Comparison of ENCODE assay signal across 14 cellular contexts in the genomic region with DNA sequence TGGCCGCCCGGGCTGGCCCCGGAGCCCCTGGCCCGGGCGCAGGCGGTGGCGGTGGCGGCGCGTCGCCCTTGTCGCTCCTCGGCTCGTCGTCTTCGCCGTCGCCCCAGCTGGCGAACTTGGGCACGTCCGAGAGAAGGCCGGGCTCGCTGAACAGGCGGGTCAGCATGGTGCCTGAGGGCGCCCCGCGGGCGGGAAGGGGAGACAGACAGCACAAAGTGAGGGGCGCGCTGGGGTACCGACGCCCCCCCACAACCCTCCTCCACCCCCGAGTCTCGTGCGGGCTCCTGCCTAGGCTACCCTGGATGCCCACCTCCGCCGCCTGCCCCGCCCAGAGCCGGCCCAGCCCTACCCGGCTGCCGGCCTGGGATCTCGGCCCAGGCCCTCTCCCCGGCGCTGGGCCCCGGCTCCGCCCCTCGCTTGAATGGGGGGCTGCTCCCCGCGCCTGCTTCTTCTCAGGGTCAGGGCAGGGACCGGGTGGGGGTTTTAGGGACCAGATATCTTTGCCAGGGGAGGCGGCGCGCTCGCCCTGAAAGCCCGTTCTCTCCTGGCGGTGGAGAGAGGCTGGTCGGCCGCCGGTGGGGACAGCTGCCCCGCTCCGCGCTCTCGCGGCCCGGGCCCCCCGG. TPM values are rescaled to one million over a fixed set of nuclear protein-coding genes. Genes with fewer than 3 reads are reported as not detected.
DNase-seq lines count a peak whose midpoint lies in the region; ATAC-seq, FAIRE-seq and TF ChIP-seq lines count a peak whose summit lies in the region.
"Had no signal": no experiment of that assay in that cellular context is flagged by ENCODE, and none has a peak within 500 bp of the region (broad histone marks: within the 10 kb centered on the region; RNA-seq: fewer than 3 reads in every experiment).

No MANE protein-coding gene starts in this region.

- H3K9me3 ChIP-seq in T-helper 17 cell (ENCODE audit: control insufficient read depth, low read length, poor library complexity, severe bottlenecking) = no peaks in the 10 kb centered on the region
- no peaks in the 10 kb centered on the region for H3K9me3 ChIP-seq in iPS-15b (ENCODE audit: control insufficient read depth, insufficient read depth, low read length)
- no peaks in the 10 kb centered on the region for H3K9me3 ChIP-seq in gastrocnemius medialis
- H3K9me3 ChIP-seq: testis had no signal

- H3K27ac Mint-ChIP-seq in T-helper 17 cell = no peak overlapping the region
- H3K27ac Mint-ChIP-seq in progenitor cell of endocrine pancreas = no peak overlapping the region
- no peak overlapping the region for H3K27ac Mint-ChIP-seq in activated T-helper 1 cell treated with anti-CD3 and anti-CD28 coated beads, Interleukin-12 subunit alpha, Interleukin-12 subunit beta, Interleukin-2, Interleukin-4 antibody, amounts not matched to agents 30 ng/mL and 10 ng/mL and 1 ng/mL, durations not matched to agents 14 hours and 24 hours and 36 hours

- in situ Hi-C loops in gastrocnemius medialis (cut with MboI; ENCODE audit: low sequenced_read_pairs in 4 of 4) = no loop called here

- H3K36me3 ChIP-seq in iPS-15b (ENCODE audit: control insufficient read depth, insufficient read depth, low read length) (no peaks in the 10 kb centered on the region), gastrocnemius medialis (no peaks in the 10 kb centered on the region)

- H3K4me3 Mint-ChIP-seq in T-helper 17 cell (peak overlapping the region; percentile 68), progenitor cell of endocrine pancreas (ENCODE audit: low read depth) (no peak overlapping the region)
- H3K4me3 Mint-ChIP-seq in activated T-helper 1 cell treated with anti-CD3 and anti-CD28 coated beads, Interleukin-12 subunit alpha, Interleukin-12 subunit beta, Interleukin-2, Interleukin-4 antibody, amounts not matched to agents 30 ng/mL and 10 ng/mL and 1 ng/mL, durations not matched to agents 14 hours and 24 hours and 36 hours = no peak overlapping the region

- H3K36me3 Mint-ChIP-seq in T-helper 17 cell (ENCODE audit: low read depth) (peaks cover 2% of the 10 kb centered on the region), progenitor cell of endocrine pancreas (ENCODE audit: insufficient read depth) (no peaks in the 10 kb centered on the region)
- no peaks in the 10 kb centered on the region for H3K36me3 Mint-ChIP-seq in activated T-helper 1 cell treated with anti-CD3 and anti-CD28 coated beads, Interleukin-12 subunit alpha, Interleukin-12 subunit beta, Interleukin-2, Interleukin-4 antibody, amounts not matched to agents 30 ng/mL and 10 ng/mL and 1 ng/mL, durations not matched to agents 14 hours and 24 hours and 36 hours (ENCODE audit: low read depth)

- no peak for TF ChIP-seq POLR2A in gastrocnemius medialis (IDR thresholded peaks at IDR 0.05)

- H3K4me3 ChIP-seq in iPS-15b (ENCODE audit: low read depth, low read length) = peak overlapping the region; percentile 43
- H3K4me3 ChIP-seq in gastrocnemius medialis = peak overlapping the region; percentile 8 to 41 (median 29)

- FAIRE-seq in HTR-8/SVneo (lab: Jason Lieb, UNC) = peak; percentile 38

- H3K27ac ChIP-seq in gastrocnemius medialis = no peak overlapping the region
- H3K27ac ChIP-seq: testis had no signal

- ATAC-seq in T-helper 17 cell (no peak), gastrocnemius medialis (no peak)

- intact Hi-C loops in gastrocnemius medialis (cut with DNase I; ENCODE audit: low total_unique reads) = loop anchor here (1.0 kb wide), 1 partner anchor 38 kb away; no protein-coding TSS in a partner anchor
- intact Hi-C loops in activated T-helper 1 cell treated with anti-CD3 and anti-CD28 coated beads, Interleukin-12 subunit alpha, Interleukin-12 subunit beta, Interleukin-2, Interleukin-4 antibody, amounts not matched to agents 30 ng/mL and 10 ng/mL and 1 ng/mL, durations not matched to agents 14 hours and 24 hours and 36 hours (cut with micrococcal nuclease) = no loop called here

- no peak for TF ChIP-seq CTCF in gastrocnemius medialis (IDR thresholded peaks at IDR 0.05 in 4 of 5, conservative IDR thresholded peaks at IDR 0.05 in 1 of 5)
- no peak for TF ChIP-seq CTCF in progenitor cell of endocrine pancreas (IDR thresholded peaks at IDR 0.05; ENCODE audit: unreplicated experiment)

- H3K4me1 Mint-ChIP-seq in T-helper 17 cell (peaks cover 12% of the 10 kb centered on the region), progenitor cell of endocrine pancreas (ENCODE audit: low read depth) (no peaks in the 10 kb centered on the region)
- H3K4me1 Mint-ChIP-seq in activated T-helper 1 cell treated with anti-CD3 and anti-CD28 coated beads, Interleukin-12 subunit alpha, Interleukin-12 subunit beta, Interleukin-2, Interleukin-4 antibody, amounts not matched to agents 30 ng/mL and 10 ng/mL and 1 ng/mL, durations not matched to agents 14 hours and 24 hours and 36 hours (ENCODE audit: low read depth) = peaks cover 8% of the 10 kb centered on the region

- H3K27me3 Mint-ChIP-seq in T-helper 17 cell = peaks cover 51% of the 10 kb centered on the region
- peaks cover 77% of the 10 kb centered on the region for H3K27me3 Mint-ChIP-seq in progenitor cell of endocrine pancreas
- H3K27me3 Mint-ChIP-seq in activated T-helper 1 cell treated with anti-CD3 and anti-CD28 coated beads, Interleukin-12 subunit alpha, Interleukin-12 subunit beta, Interleukin-2, Interleukin-4 antibody, amounts not matched to agents 30 ng/mL and 10 ng/mL and 1 ng/mL, durations not matched to agents 14 hours and 24 hours and 36 hours (ENCODE audit: insufficient read depth) = peaks cover 72% of the 10 kb centered on the region

- DNase-seq in HTR-8/SVneo (ENCODE audit: insufficient read length, low spot score) (no peak), T-helper 17 cell (no peak), gastrocnemius medialis (no peak), progenitor cell of endocrine pancreas (ENCODE audit: low spot score, unreplicated experiment) (no peak)
- no peak for DNase-seq in stimulated activated CD4-positive, alpha-beta T cell treated with anti-CD3 and anti-CD28 coated beads, Interleukin-4, amount 100 ng/mL, for 1 hour
- no peak for DNase-seq in activated T-helper 1 cell treated with anti-CD3 and anti-CD28 coated beads, Interleukin-12 subunit alpha, Interleukin-12 subunit beta, Interleukin-2, Interleukin-4 antibody, amounts not matched to agents 30 ng/mL and 10 ng/mL and 1 ng/mL, durations not matched to agents 14 hours and 24 hours and 36 hours (ENCODE audit: low spot score)
- DNase-seq: activated naive CD4-positive, alpha-beta T cell; cortex of kidney; NCI-H2107; testis had no signal

- no peak overlapping the region for H3K9ac ChIP-seq in iPS-15b (ENCODE audit: low read depth, low read length)

- H3K4me1 ChIP-seq in iPS-15b (ENCODE audit: control insufficient read depth, insufficient read depth, low read length) (peaks cover 19% of the 10 kb centered on the region), gastrocnemius medialis (peaks cover 25% of the 10 kb centered on the region in 2 donors)

- H3K27me3 ChIP-seq in iPS-15b (ENCODE audit: control insufficient read depth, insufficient read depth, low read length) = peaks cover 93% of the 10 kb centered on the region
- H3K27me3 ChIP-seq in gastrocnemius medialis = peaks cover 78 to 88% (median 80%) of the 10 kb centered on the region in 3 donors

- no peaks in the 10 kb centered on the region for H3K9me3 Mint-ChIP-seq in progenitor cell of endocrine pancreas (ENCODE audit: low read depth)
- no peaks in the 10 kb centered on the region for H3K9me3 Mint-ChIP-seq in activated T-helper 1 cell treated with anti-CD3 and anti-CD28 coated beads, Interleukin-12 subunit alpha, Interleukin-12 subunit beta, Interleukin-2, Interleukin-4 antibody, amounts not matched to agents 30 ng/mL and 10 ng/mL and 1 ng/mL, durations not matched to agents 14 hours and 24 hours and 36 hours

RNA-seq across cellular contexts. Expression of a gene that starts 1.2 kb away (rescaled TPM):
- total RNA-seq in T-helper 17 cell (not detected), gastrocnemius medialis (not detected), progenitor cell of endocrine pancreas (not detected in 2 replicates)
- not detected in 2 replicates for total RNA-seq in activated T-helper 1 cell treated with anti-CD3 and anti-CD28 coated beads, Interleukin-12 subunit alpha, Interleukin-12 subunit beta, Interleukin-2, Interleukin-4 antibody, amounts not matched to agents 30 ng/mL and 10 ng/mL and 1 ng/mL, durations not matched to agents 14 hours and 24 hours and 36 hours
- total RNA-seq: glomerular endothelial cell, RPMI7951 had no signal

RNA-seq across cellular contexts. Expression of a gene that starts 20.2 kb away (rescaled TPM):
- total RNA-seq in T-helper 17 cell (under 1 TPM; 0.22 to 0.42 TPM), gastrocnemius medialis (1 to 10 TPM in 2 of 4 donors, not detected in 2; 1.5 to 5.1 TPM), progenitor cell of endocrine pancreas (0.89 TPM in 1 of 2 replicates, not detected in the other)
- total RNA-seq in activated T-helper 1 cell treated with anti-CD3 and anti-CD28 coated beads, Interleukin-12 subunit alpha, Interleukin-12 subunit beta, Interleukin-2, Interleukin-4 antibody, amounts not matched to agents 30 ng/mL and 10 ng/mL and 1 ng/mL, durations not matched to agents 14 hours and 24 hours and 36 hours = not detected in 2 replicates
- total RNA-seq: glomerular endothelial cell, myocyte had no signal

RNA-seq across cellular contexts. Expression of a gene that starts 30.4 kb away (rescaled TPM):
- 10 to 100 TPM; 60.9 to 67.2 TPM for total RNA-seq in T-helper 17 cell
- total RNA-seq in gastrocnemius medialis = 10 to 100 TPM; 31.0 to 41.7 (median 41.0) TPM
- total RNA-seq in progenitor cell of endocrine pancreas = 57.0 and 62.5 TPM in 2 replicates
- total RNA-seq in activated T-helper 1 cell treated with anti-CD3 and anti-CD28 coated beads, Interleukin-12 subunit alpha, Interleukin-12 subunit beta, Interleukin-2, Interleukin-4 antibody, amounts not matched to agents 30 ng/mL and 10 ng/mL and 1 ng/mL, durations not matched to agents 14 hours and 24 hours and 36 hours = 54.7 and 65.3 TPM in 2 replicates

RNA-seq across cellular contexts. Expression of a gene that starts 58.6 kb away (rescaled TPM):
- total RNA-seq in T-helper 17 cell (1 to 10 TPM; 1.5 to 3.1 TPM), gastrocnemius medialis (1,000 to 10,000 TPM; 1,768 to 3,088 (median 2,493) TPM), progenitor cell of endocrine pancreas (1.8 and 2.7 TPM in 2 replicates)
- 0.96 and 1.4 TPM in 2 replicates for total RNA-seq in activated T-helper 1 cell treated with anti-CD3 and anti-CD28 coated beads, Interleukin-12 subunit alpha, Interleukin-12 subunit beta, Interleukin-2, Interleukin-4 antibody, amounts not matched to agents 30 ng/mL and 10 ng/mL and 1 ng/mL, durations not matched to agents 14 hours and 24 hours and 36 hours
